Comparison of ENCODE assay signal across 22 cellular contexts in genomic region chr20:24738058-24738775, GRCh38.
"Had no signal": no experiment of that assay in that cellular context is flagged by ENCODE, and none has a peak within 500 bp of the region (broad histone marks: within the 10 kb centered on the region; RNA-seq: fewer than 3 reads in every experiment).

No MANE protein-coding gene starts in this region.

- H3K4me1 ChIP-seq: body of pancreas, lower lobe of right lung, prostate gland, tibial artery had no signal

- H3K9me3 ChIP-seq: body of pancreas, lower lobe of right lung, ovary, prostate gland, spleen, tibial artery had no signal

- H3K4me3 Mint-ChIP-seq: activated CD8-positive, alpha-beta T cell treated with anti-CD3 and anti-CD28 coated beads for 36 hours had no signal

- H3K27me3 Mint-ChIP-seq: activated CD8-positive, alpha-beta T cell treated with anti-CD3 and anti-CD28 coated beads for 36 hours; activated naive CD8-positive, alpha-beta T cell treated with anti-CD3 and anti-CD28 coated beads, Interleukin-2, amount 50 U/mL, for 24 hours; naive thymus-derived CD8-positive, alpha-beta T cell had no signal

- DNase-seq: activated CD4-positive, alpha-beta T cell treated with anti-CD3 and anti-CD28 coated beads for 48 hours; activated naive CD4-positive, alpha-beta T cell; activated naive CD8-positive, alpha-beta T cell treated with anti-CD3 and anti-CD28 coated beads, Interleukin-2, amount 50 U/mL, for 24 hours; activated T-cell treated with anti-CD3 and anti-CD28 coated beads, Interleukin-2, amount 50 U/mL, for 4 hours; body of pancreas; caudate nucleus; effector memory CD4-positive, alpha-beta T cell; glutamatergic neuron; immature natural killer cell; lower lobe of right lung; ovary; spleen; stimulated activated CD4-positive, alpha-beta T cell treated with anti-CD3 and anti-CD28 coated beads, Interleukin-4, amount 100 ng/mL, for 1 hour; stimulated activated naive CD4-positive, alpha-beta T cell treated with Interleukin-2 at 50 U/mL for 16 hours; tibial artery had no signal

- H3K36me3 Mint-ChIP-seq: immature natural killer cell; naive thymus-derived CD8-positive, alpha-beta T cell had no signal

- H3K4me2 ChIP-seq: hepatocyte had no signal

- H3K36me3 ChIP-seq: lower lobe of right lung, ovary, prostate gland, spleen, tibial artery had no signal

- ATAC-seq: body of pancreas, esophagus mucosa, left lobe of liver, lower lobe of right lung had no signal

- H3K27me3 ChIP-seq: body of pancreas, hepatocyte, ovary, spleen, tibial artery had no signal

- H3K4me3 ChIP-seq: body of pancreas, hepatocyte, lower lobe of right lung, ovary, prostate gland, spleen, tibial artery had no signal

- H3K9me3 Mint-ChIP-seq: activated CD8-positive, alpha-beta T cell treated with anti-CD3 and anti-CD28 coated beads for 36 hours; activated naive CD8-positive, alpha-beta T cell treated with anti-CD3 and anti-CD28 coated beads, Interleukin-2, amount 50 U/mL, for 24 hours; activated T-cell treated with anti-CD3 and anti-CD28 coated beads, Interleukin-2, amount 50 U/mL, for 4 hours; activated T-helper 2 cell treated with anti-CD3 and anti-CD28 coated beads, Interferon-gamma antibody, Interleukin-2, Interleukin-4, amounts not matched to agents 10 μg/mL and 5 μg/mL and 100 μg/mL, durations not matched to agents 14 hours and 24 hours and 36 hours; immature natural killer cell; naive thymus-derived CD8-positive, alpha-beta T cell had no signal

- H3K27ac ChIP-seq: body of pancreas, hepatocyte, lower lobe of right lung, ovary, prostate gland, spleen, tibial artery had no signal
